Comparison of ENCODE assay signal across 13 cellular contexts in genomic region chr3:9901967-9902366, GRCh38. TPM values are rescaled to one million over a fixed set of nuclear protein-coding genes. Genes with fewer than 3 reads are reported as not detected.
DNase-seq lines count a peak whose midpoint lies in the region; ATAC-seq and TF ChIP-seq lines count a peak whose summit lies in the region.
"Had no signal": no experiment of that assay in that cellular context is flagged by ENCODE, and none has a peak within 500 bp of the region (broad histone marks: within the 10 kb centered on the region; RNA-seq: fewer than 3 reads in every experiment).

No MANE protein-coding gene starts in this region.

- no peaks in the 10 kb centered on the region for H3K9me2 ChIP-seq in Loucy (replicated peaks; ENCODE audit: low read depth, low read length)

- H3K9ac ChIP-seq in Loucy (ENCODE audit: low read depth, low read length, poor library complexity, severe bottlenecking) = peak overlapping the region; percentile 88
- H3K9ac ChIP-seq in mesendoderm (ENCODE audit: low read length) = no peak overlapping the region

- H3K27me3 Mint-ChIP-seq in activated T-helper 2 cell treated with anti-CD3 and anti-CD28 coated beads, Interferon-gamma antibody, Interleukin-2, Interleukin-4, amounts not matched to agents 10 μg/mL and 5 μg/mL and 100 μg/mL, durations not matched to agents 14 hours and 24 hours and 36 hours (ENCODE audit: low read depth) = no peaks in the 10 kb centered on the region

- H2BK120ac ChIP-seq in mesendoderm (ENCODE audit: low read depth, low read length) = no peak overlapping the region

- H2BK15ac ChIP-seq in mesendoderm (replicated peaks; ENCODE audit: low read depth) = no peak overlapping the region

- H3K36me3 ChIP-seq in Loucy (ENCODE audit: insufficient read depth, low read length) (peaks cover 5% of the 10 kb centered on the region; the same call in 1 of the 2 replicates), mesendoderm (ENCODE audit: control insufficient read depth, insufficient read depth, low read length) (no peaks in the 10 kb centered on the region), MG63 (no peaks in the 10 kb centered on the region)
- H3K36me3 ChIP-seq: BE2C had no signal

- ATAC-seq in HG03039 (IDR thresholded peaks at IDR 0.05; ENCODE audit: unreplicated experiment) = no peak
- ATAC-seq in left ventricle myocardium superior = no peak

- H3K4ac ChIP-seq in mesendoderm (ENCODE audit: low read depth, low read length) = no peak overlapping the region

- peaks cover 25% of the 10 kb centered on the region for H3K4me1 Mint-ChIP-seq in activated T-helper 2 cell treated with anti-CD3 and anti-CD28 coated beads, Interferon-gamma antibody, Interleukin-2, Interleukin-4, amounts not matched to agents 10 μg/mL and 5 μg/mL and 100 μg/mL, durations not matched to agents 14 hours and 24 hours and 36 hours (ENCODE audit: low read depth)

- H3F3A ChIP-seq in Loucy (ENCODE audit: low read depth) = no peaks in the 10 kb centered on the region

- H3K4me1 ChIP-seq in Loucy (ENCODE audit: insufficient read depth, low read length, poor library complexity, severe bottlenecking) (peaks cover 36% of the 10 kb centered on the region), mesendoderm (ENCODE audit: control insufficient read depth, low read depth, low read length) (peaks cover 7% of the 10 kb centered on the region)
- H3K4me1 ChIP-seq: BE2C had no signal

- H4K8ac ChIP-seq in mesendoderm (ENCODE audit: low read depth, low read length) = no peak overlapping the region

- H4K5ac ChIP-seq in mesendoderm (ENCODE audit: low read length) = no peak overlapping the region

- TF ChIP-seq CTCF in Loucy (conservative IDR thresholded peaks at IDR 0.05; ENCODE audit: low read length) = no peak

- H3K27ac Mint-ChIP-seq in activated T-helper 2 cell treated with anti-CD3 and anti-CD28 coated beads, Interferon-gamma antibody, Interleukin-2, Interleukin-4, amounts not matched to agents 10 μg/mL and 5 μg/mL and 100 μg/mL, durations not matched to agents 14 hours and 24 hours and 36 hours = no peak overlapping the region

- H3K27me3 ChIP-seq in Loucy (ENCODE audit: insufficient read depth, low read length, poor library complexity, severe bottlenecking) (no peaks in the 10 kb centered on the region), mesendoderm (ENCODE audit: insufficient read depth, low read length, poor library complexity) (no peaks in the 10 kb centered on the region), MG63 (no peaks in the 10 kb centered on the region)
- H3K27me3 ChIP-seq: BE2C had no signal

- H3K9me3 ChIP-seq in Loucy (ENCODE audit: insufficient read depth, low read depth, low read length) (no peaks in the 10 kb centered on the region), MG63 (no peaks in the 10 kb centered on the region)
- H3K9me3 ChIP-seq: BE2C had no signal

- H3K4me3 ChIP-seq in Loucy (ENCODE audit: low read length, poor library complexity, severe bottlenecking) (peak overlapping the region; percentile 80), mesendoderm (ENCODE audit: low read length) (no peak overlapping the region), MG63 (no peak overlapping the region)

- peaks cover 29% of the 10 kb centered on the region for H3K79me2 ChIP-seq in Loucy (ENCODE audit: insufficient read depth, low read length)
- no peaks in the 10 kb centered on the region for H3K79me2 ChIP-seq in mesendoderm (ENCODE audit: control insufficient read depth, insufficient read depth, low read length)

- intact Hi-C loops in activated T-helper 2 cell treated with anti-CD3 and anti-CD28 coated beads, Interferon-gamma antibody, Interleukin-2, Interleukin-4, amounts not matched to agents 10 μg/mL and 5 μg/mL and 100 μg/mL, durations not matched to agents 14 hours and 24 hours and 36 hours (cut with micrococcal nuclease) = no loop called here
- intact Hi-C loops in left ventricle myocardium superior (cut with micrococcal nuclease) = no loop called here

- no peaks in the 10 kb centered on the region for H4K20me1 ChIP-seq in Loucy (ENCODE audit: insufficient read depth, low read length, poor library complexity, severe bottlenecking)

- no peaks in the 10 kb centered on the region for H3K9me3 Mint-ChIP-seq in activated T-helper 2 cell treated with anti-CD3 and anti-CD28 coated beads, Interferon-gamma antibody, Interleukin-2, Interleukin-4, amounts not matched to agents 10 μg/mL and 5 μg/mL and 100 μg/mL, durations not matched to agents 14 hours and 24 hours and 36 hours

- peak overlapping the region; percentile 74 for H2AFZ ChIP-seq in Loucy (ENCODE audit: low read length)

- no peak overlapping the region for H3K18ac ChIP-seq in mesendoderm (ENCODE audit: low read length)

- H3K4me2 ChIP-seq in Loucy (ENCODE audit: low read depth, low read length, poor library complexity, severe bottlenecking) (peak overlapping the region; percentile 85), mesendoderm (ENCODE audit: low read length) (no peak overlapping the region)

- H3K23ac ChIP-seq in mesendoderm (ENCODE audit: low read length) = no peak overlapping the region

- no CpG with 5 or more reads among the region's 5 CpGs for WGBS in mesendoderm (ENCODE audit: extremely low coverage, insufficient coverage, low lambda C conversion rate)

- peak overlapping the region; percentile 18 for H3K4me3 Mint-ChIP-seq in activated T-helper 2 cell treated with anti-CD3 and anti-CD28 coated beads, Interferon-gamma antibody, Interleukin-2, Interleukin-4, amounts not matched to agents 10 μg/mL and 5 μg/mL and 100 μg/mL, durations not matched to agents 14 hours and 24 hours and 36 hours (ENCODE audit: low read depth)

- no peaks in the 10 kb centered on the region for H3K36me3 Mint-ChIP-seq in activated T-helper 2 cell treated with anti-CD3 and anti-CD28 coated beads, Interferon-gamma antibody, Interleukin-2, Interleukin-4, amounts not matched to agents 10 μg/mL and 5 μg/mL and 100 μg/mL, durations not matched to agents 14 hours and 24 hours and 36 hours (ENCODE audit: low read depth)

- DNase-seq in AML-193 (lab: John Stamatoyannopoulos, UW) (peak; percentile 47 to 70), mesendoderm (no peak), NCI-H524 (lab: John Stamatoyannopoulos, UW) (no peak), MG63 (no peak), left ventricle myocardium superior (no peak)
- DNase-seq in activated T-helper 2 cell treated with anti-CD3 and anti-CD28 coated beads, Interferon-gamma antibody, Interleukin-2, Interleukin-4, amounts not matched to agents 10 μg/mL and 5 μg/mL and 100 μg/mL, durations not matched to agents 14 hours and 24 hours and 36 hours (ENCODE audit: low spot score) = no peak
- DNase-seq: BE2C, midbrain, NCI-H2171 had no signal

- no peak overlapping the region for H2AK5ac ChIP-seq in mesendoderm (ENCODE audit: low read length)

- H3K27ac ChIP-seq in mesendoderm (ENCODE audit: low read depth, low read length) = no peak overlapping the region

- H3K79me1 ChIP-seq in mesendoderm (ENCODE audit: low read length) = no peaks in the 10 kb centered on the region

- peak overlapping the region; percentile 51 for H3K56ac ChIP-seq in mesendoderm (ENCODE audit: low read length)

- no peak overlapping the region for H2BK5ac ChIP-seq in mesendoderm (ENCODE audit: low read length)

RNA-seq across cellular contexts. Expression of gene IL17RE, which starts 0.7 kb away (rescaled TPM):
- 0.78 and 1.0 TPM in 2 replicates for total RNA-seq in activated T-helper 2 cell treated with anti-CD3 and anti-CD28 coated beads, Interferon-gamma antibody, Interleukin-2, Interleukin-4, amounts not matched to agents 10 μg/mL and 5 μg/mL and 100 μg/mL, durations not matched to agents 14 hours and 24 hours and 36 hours
- polyA plus RNA-seq in mesendoderm (2013, experiment 1 of 2) = 6.0 TPM
- 7.5 TPM for polyA plus RNA-seq in mesendoderm (2013, experiment 2 of 2)
- total RNA-seq in MG63 (2014; rRNA removed; shearing (Covaris generic); ENCODE audit: low replicate concordance) = 0.30 TPM in 1 of 2 replicates, not detected in the other
- total RNA-seq in left ventricle myocardium superior = 0.45 TPM

RNA-seq across cellular contexts. Expression of gene JAGN1, which starts 11.6 kb away (rescaled TPM):
- total RNA-seq in activated T-helper 2 cell treated with anti-CD3 and anti-CD28 coated beads, Interferon-gamma antibody, Interleukin-2, Interleukin-4, amounts not matched to agents 10 μg/mL and 5 μg/mL and 100 μg/mL, durations not matched to agents 14 hours and 24 hours and 36 hours = 31.7 and 33.3 TPM in 2 replicates
- polyA plus RNA-seq in mesendoderm (2013, experiment 1 of 2) = 22.3 TPM
- 21.3 TPM for polyA plus RNA-seq in mesendoderm (2013, experiment 2 of 2)
- 21.4 and 23.1 TPM in 2 replicates for total RNA-seq in MG63 (2014; rRNA removed; shearing (Covaris generic); ENCODE audit: low replicate concordance)
- total RNA-seq in left ventricle myocardium superior = 18.4 TPM

RNA-seq across cellular contexts. Expression of gene IL17RC, which starts 14.9 kb away (rescaled TPM):
- 0.27 and 0.48 TPM in 2 replicates for total RNA-seq in activated T-helper 2 cell treated with anti-CD3 and anti-CD28 coated beads, Interferon-gamma antibody, Interleukin-2, Interleukin-4, amounts not matched to agents 10 μg/mL and 5 μg/mL and 100 μg/mL, durations not matched to agents 14 hours and 24 hours and 36 hours
- polyA plus RNA-seq in mesendoderm (2013, experiment 1 of 2) = 4.5 TPM
- 4.7 TPM for polyA plus RNA-seq in mesendoderm (2013, experiment 2 of 2)
- 12.1 and 14.8 TPM in 2 replicates for total RNA-seq in MG63 (2014; rRNA removed; shearing (Covaris generic); ENCODE audit: low replicate concordance)
- 36.0 TPM for total RNA-seq in left ventricle myocardium superior

RNA-seq across cellular contexts. Expression of gene CIDEC, which starts 21.9 kb away (rescaled TPM):
- not detected in 2 replicates for total RNA-seq in activated T-helper 2 cell treated with anti-CD3 and anti-CD28 coated beads, Interferon-gamma antibody, Interleukin-2, Interleukin-4, amounts not matched to agents 10 μg/mL and 5 μg/mL and 100 μg/mL, durations not matched to agents 14 hours and 24 hours and 36 hours
- not detected for polyA plus RNA-seq in mesendoderm (2013, experiment 1 of 2)
- polyA plus RNA-seq in mesendoderm (2013, experiment 2 of 2) = not detected
- total RNA-seq in MG63 (2014; rRNA removed; shearing (Covaris generic); ENCODE audit: low replicate concordance) = not detected in 2 replicates
- total RNA-seq in left ventricle myocardium superior = 2.5 TPM
- total RNA-seq: fibroblast of villous mesenchyme; T-helper 1 cell treated with Interleukin-12 subunit alpha and Interleukin-12 subunit beta and Interleukin-4 antibody, amounts not matched to agents 30 ng/mL and 1 ng/mL, for 36 hours had no signal

RNA-seq across cellular contexts. Expression of gene CRELD1, which starts 31.7 kb away (rescaled TPM):
- total RNA-seq in activated T-helper 2 cell treated with anti-CD3 and anti-CD28 coated beads, Interferon-gamma antibody, Interleukin-2, Interleukin-4, amounts not matched to agents 10 μg/mL and 5 μg/mL and 100 μg/mL, durations not matched to agents 14 hours and 24 hours and 36 hours = 22.9 and 24.0 TPM in 2 replicates
- polyA plus RNA-seq in mesendoderm (2013, experiment 1 of 2) = 2.8 TPM
- polyA plus RNA-seq in mesendoderm (2013, experiment 2 of 2) = 3.3 TPM
- total RNA-seq in MG63 (2014; rRNA removed; shearing (Covaris generic); ENCODE audit: low replicate concordance) = 19.1 and 22.6 TPM in 2 replicates
- total RNA-seq in left ventricle myocardium superior = 62.7 TPM

Comparison
In these comparisons a context has a peak if more than half of its experiments do, and no peak if none do; other contexts are left out.
1. DNase-seq: peak in AML-193 (2 of 2); none in activated T-helper 2 cell treated with anti-CD3 and anti-CD28 coated beads, Interferon-gamma antibody, Interleukin-2, Interleukin-4, amounts not matched to agents 10 μg/mL and 5 μg/mL and 100 μg/mL, durations not matched to agents 14 hours and 24 hours and 36 hours (single experiment), mesendoderm (single experiment), NCI-H524 (0 of 2), MG63 (single experiment) and left ventricle myocardium superior (single experiment).